ENCODE assay signal across 22 cellular contexts in genomic region chr15:56228352-56228751, GRCh38.
"Had no signal": no experiment of that assay in that cellular context is flagged by ENCODE, and none has a peak within 500 bp of the region (broad histone marks: within the 10 kb centered on the region; RNA-seq: fewer than 3 reads in every experiment).

No MANE protein-coding gene starts in this region.

- H3K4me2 ChIP-seq: hepatocyte had no signal

- H3K4me1 ChIP-seq: colonic mucosa, foreskin keratinocyte, left lung, lower lobe of right lung had no signal

- DNase-seq: colonic mucosa; cortex of kidney; effector CD8-positive, alpha-beta T cell; effector memory CD8-positive, alpha-beta T cell; endodermal cell; foreskin keratinocyte; heart left ventricle; hypothalamus; immature natural killer cell; islet precursor cell; left cardiac atrium; left lung; left ventricle myocardium superior; lower lobe of right lung; mesendoderm; midbrain; naive thymus-derived CD4-positive, alpha-beta T cell had no signal

- H3K36me3 ChIP-seq: colonic mucosa, lower lobe of right lung had no signal

- ATAC-seq: effector memory CD8-positive, alpha-beta T cell; foreskin keratinocyte; gastroesophageal sphincter; heart left ventricle; left cardiac atrium; left lung; left ventricle myocardium superior; lower lobe of right lung; naive thymus-derived CD4-positive, alpha-beta T cell had no signal

- H3K4me3 ChIP-seq: colonic mucosa, esophagus muscularis mucosa, gastroesophageal sphincter, heart left ventricle, hepatocyte, left lung, lower lobe of right lung had no signal

- FAIRE-seq: endometrium, frontal cortex had no signal

- H3K27ac ChIP-seq: colonic mucosa, esophagus muscularis mucosa, foreskin keratinocyte, gastroesophageal sphincter, heart left ventricle, hepatocyte, left lung, lower lobe of right lung had no signal

- H3K9me3 ChIP-seq: colonic mucosa had no signal
